ENCODE assay signal across 2 cellular contexts in genomic region chr5:140227046-140227445, GRCh38.
TF ChIP-seq lines count a peak whose summit lies in the region.

No MANE protein-coding gene starts in this region.

TF ChIP-seq in A549, 52 proteins besides CTCF, POLR2A, EP300 and RAD21 (continued from another document):
- TF ChIP-seq ATOH8 (CRISPR knock-in tag; IDR thresholded peaks at IDR 0.05; ENCODE audit: low read depth) (no peak), MAZ (IDR thresholded peaks at IDR 0.05; ENCODE audit: borderline replicate concordance, low read depth, low read length) (no peak), NPAS2 (CRISPR knock-in tag; IDR thresholded peaks at IDR 0.05; ENCODE audit: borderline replicate concordance) (no peak), ELK1 (IDR thresholded peaks at IDR 0.05; ENCODE audit: low read depth, low read length) (no peak), RARB (CRISPR knock-in tag; IDR thresholded peaks at IDR 0.05) (no peak), EHMT2 (IDR thresholded peaks at IDR 0.05; ENCODE audit: low read depth) (no peak), FOSL2 (IDR thresholded peaks at IDR 0.05) (no peak), FOSL2 (CRISPR knock-in tag; IDR thresholded peaks at IDR 0.05) (no peak), GATA3 (IDR thresholded peaks at IDR 0.05; ENCODE audit: borderline replicate concordance) (no peak), RNF2 (IDR thresholded peaks at IDR 0.05; ENCODE audit: borderline replicate concordance, low read depth) (no peak)
- TF ChIP-seq, protein P1, sequence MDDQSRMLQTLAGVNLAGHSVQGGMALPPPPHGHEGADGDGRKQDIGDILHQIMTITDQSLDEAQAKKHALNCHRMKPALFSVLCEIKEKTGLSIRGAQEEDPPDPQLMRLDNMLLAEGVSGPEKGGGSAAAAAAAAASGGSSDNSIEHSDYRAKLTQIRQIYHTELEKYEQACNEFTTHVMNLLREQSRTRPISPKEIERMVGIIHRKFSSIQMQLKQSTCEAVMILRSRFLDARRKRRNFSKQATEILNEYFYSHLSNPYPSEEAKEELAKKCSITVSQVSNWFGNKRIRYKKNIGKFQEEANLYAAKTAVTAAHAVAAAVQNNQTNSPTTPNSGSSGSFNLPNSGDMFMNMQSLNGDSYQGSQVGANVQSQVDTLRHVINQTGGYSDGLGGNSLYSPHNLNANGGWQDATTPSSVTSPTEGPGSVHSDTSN (IDR thresholded peaks at IDR 0.05): no peak

TF ChIP-seq in WTC11, 78 proteins besides CTCF, POLR2A, EP300 and RAD21 (continued from another document):
- TF ChIP-seq, protein P2, sequence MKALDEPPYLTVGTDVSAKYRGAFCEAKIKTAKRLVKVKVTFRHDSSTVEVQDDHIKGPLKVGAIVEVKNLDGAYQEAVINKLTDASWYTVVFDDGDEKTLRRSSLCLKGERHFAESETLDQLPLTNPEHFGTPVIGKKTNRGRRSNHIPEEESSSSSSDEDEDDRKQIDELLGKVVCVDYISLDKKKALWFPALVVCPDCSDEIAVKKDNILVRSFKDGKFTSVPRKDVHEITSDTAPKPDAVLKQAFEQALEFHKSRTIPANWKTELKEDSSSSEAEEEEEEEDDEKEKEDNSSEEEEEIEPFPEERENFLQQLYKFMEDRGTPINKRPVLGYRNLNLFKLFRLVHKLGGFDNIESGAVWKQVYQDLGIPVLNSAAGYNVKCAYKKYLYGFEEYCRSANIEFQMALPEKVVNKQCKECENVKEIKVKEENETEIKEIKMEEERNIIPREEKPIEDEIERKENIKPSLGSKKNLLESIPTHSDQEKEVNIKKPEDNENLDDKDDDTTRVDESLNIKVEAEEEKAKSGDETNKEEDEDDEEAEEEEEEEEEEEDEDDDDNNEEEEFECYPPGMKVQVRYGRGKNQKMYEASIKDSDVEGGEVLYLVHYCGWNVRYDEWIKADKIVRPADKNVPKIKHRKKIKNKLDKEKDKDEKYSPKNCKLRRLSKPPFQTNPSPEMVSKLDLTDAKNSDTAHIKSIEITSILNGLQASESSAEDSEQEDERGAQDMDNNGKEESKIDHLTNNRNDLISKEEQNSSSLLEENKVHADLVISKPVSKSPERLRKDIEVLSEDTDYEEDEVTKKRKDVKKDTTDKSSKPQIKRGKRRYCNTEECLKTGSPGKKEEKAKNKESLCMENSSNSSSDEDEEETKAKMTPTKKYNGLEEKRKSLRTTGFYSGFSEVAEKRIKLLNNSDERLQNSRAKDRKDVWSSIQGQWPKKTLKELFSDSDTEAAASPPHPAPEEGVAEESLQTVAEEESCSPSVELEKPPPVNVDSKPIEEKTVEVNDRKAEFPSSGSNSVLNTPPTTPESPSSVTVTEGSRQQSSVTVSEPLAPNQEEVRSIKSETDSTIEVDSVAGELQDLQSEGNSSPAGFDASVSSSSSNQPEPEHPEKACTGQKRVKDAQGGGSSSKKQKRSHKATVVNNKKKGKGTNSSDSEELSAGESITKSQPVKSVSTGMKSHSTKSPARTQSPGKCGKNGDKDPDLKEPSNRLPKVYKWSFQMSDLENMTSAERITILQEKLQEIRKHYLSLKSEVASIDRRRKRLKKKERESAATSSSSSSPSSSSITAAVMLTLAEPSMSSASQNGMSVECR (CRISPR knock-in tag; IDR thresholded peaks at IDR 0.05; ENCODE audit: borderline replicate concordance): no peak
- TF ChIP-seq GABPB1 (CRISPR knock-in tag; IDR thresholded peaks at IDR 0.05) (no peak), ZNF121 (CRISPR knock-in tag; IDR thresholded peaks at IDR 0.05) (no peak), ATF3 (CRISPR knock-in tag; conservative IDR thresholded peaks at IDR 0.05) (no peak), FOXP4 (CRISPR knock-in tag; IDR thresholded peaks at IDR 0.05) (no peak), AFF4 (CRISPR knock-in tag; IDR thresholded peaks at IDR 0.05; ENCODE audit: borderline replicate concordance) (no peak), HMGXB4 (CRISPR knock-in tag; IDR thresholded peaks at IDR 0.05) (no peak)
- TF ChIP-seq, protein P3, sequence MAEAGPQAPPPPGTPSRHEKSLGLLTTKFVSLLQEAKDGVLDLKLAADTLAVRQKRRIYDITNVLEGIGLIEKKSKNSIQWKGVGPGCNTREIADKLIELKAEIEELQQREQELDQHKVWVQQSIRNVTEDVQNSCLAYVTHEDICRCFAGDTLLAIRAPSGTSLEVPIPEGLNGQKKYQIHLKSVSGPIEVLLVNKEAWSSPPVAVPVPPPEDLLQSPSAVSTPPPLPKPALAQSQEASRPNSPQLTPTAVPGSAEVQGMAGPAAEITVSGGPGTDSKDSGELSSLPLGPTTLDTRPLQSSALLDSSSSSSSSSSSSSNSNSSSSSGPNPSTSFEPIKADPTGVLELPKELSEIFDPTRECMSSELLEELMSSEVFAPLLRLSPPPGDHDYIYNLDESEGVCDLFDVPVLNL (CRISPR knock-in tag; IDR thresholded peaks at IDR 0.05; ENCODE audit: borderline replicate concordance, low read depth): no peak
